ENCODE assay signal across 8 cellular contexts in the genomic region with DNA sequence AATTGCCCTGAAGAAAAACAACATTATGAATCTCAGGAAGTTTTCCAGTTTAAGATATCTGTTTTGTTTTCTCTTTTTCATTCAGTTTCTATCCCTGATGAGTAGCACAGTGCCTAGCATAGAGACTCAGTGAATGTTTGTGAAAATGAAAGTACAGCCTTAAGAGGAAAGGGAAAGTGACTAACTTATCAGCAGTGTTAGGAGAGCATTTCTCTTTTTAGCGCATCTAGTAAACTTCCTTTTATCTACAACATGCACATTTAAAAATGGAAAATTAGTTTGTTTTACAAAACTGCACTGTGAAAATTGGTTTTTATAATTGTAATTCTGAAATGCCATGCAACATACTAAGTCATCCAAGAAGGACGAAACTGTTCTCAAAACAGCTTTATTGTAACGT.
A peak's percentile ranks its signal among the peaks of the same experiment; 100 is the strongest.
DNase-seq lines count a peak whose midpoint lies in the region; ATAC-seq and TF ChIP-seq lines count a peak whose summit lies in the region.

No MANE protein-coding gene starts in this region.

- peak; percentile 62 to 66 for ATAC-seq in CD4-positive, CD25-positive, alpha-beta regulatory T cell (ENCODE audit: low read depth in 2 of 2)
- peak; percentile 96 for ATAC-seq in stimulated activated naive CD8-positive, alpha-beta T cell treated with anti-CD3 and anti-CD28 coated beads, Interleukin-15, amount 100 ng/mL, for 72 hours

- H3K9ac ChIP-seq in Loucy (ENCODE audit: low read depth, low read length, poor library complexity, severe bottlenecking): peak overlapping the region; percentile 9

- no peaks in the 10 kb centered on the region for H3K27me3 ChIP-seq in CD4-positive, CD25-positive, alpha-beta regulatory T cell (ENCODE audit: control insufficient read depth, insufficient read depth, low read length)
- no peaks in the 10 kb centered on the region for H3K27me3 ChIP-seq in Loucy (ENCODE audit: insufficient read depth, low read length, poor library complexity, severe bottlenecking)

- no peaks in the 10 kb centered on the region for H3K9me2 ChIP-seq in Loucy (replicated peaks; ENCODE audit: low read depth, low read length)

- H2AFZ ChIP-seq in Loucy (ENCODE audit: low read length): no peak overlapping the region

- peak overlapping the region; percentile 17 for H3K4me3 ChIP-seq in CD4-positive, CD25-positive, alpha-beta regulatory T cell (ENCODE audit: low read depth, low read length)
- no peak overlapping the region for H3K4me3 ChIP-seq in Loucy (ENCODE audit: low read length, poor library complexity, severe bottlenecking)
- H3K4me3 ChIP-seq in fibroblast of the aortic adventitia (ENCODE audit: low read depth, low read length): peak overlapping the region; percentile 23

- H3K27ac Mint-ChIP-seq in CD4-positive, CD25-positive, alpha-beta regulatory T cell: peak overlapping the region in 2 of 3 donors; percentile 22 to 69
- H3K27ac Mint-ChIP-seq in stimulated activated naive CD8-positive, alpha-beta T cell treated with anti-CD3 and anti-CD28 coated beads, Interleukin-15, amount 100 ng/mL, for 72 hours: peak overlapping the region in 1 of 2 donors; percentile 52

- peak overlapping the region; percentile 52 for H3K4me2 ChIP-seq in Loucy (ENCODE audit: low read depth, low read length, poor library complexity, severe bottlenecking)

- peak overlapping the region in 3 of 4 donors; percentile 2 to 17 (median 7) for H3K4me3 Mint-ChIP-seq in CD4-positive, CD25-positive, alpha-beta regulatory T cell
- H3K4me3 Mint-ChIP-seq in stimulated activated naive CD8-positive, alpha-beta T cell treated with anti-CD3 and anti-CD28 coated beads, Interleukin-15, amount 100 ng/mL, for 72 hours: peak overlapping the region in 1 of 2 donors; percentile 50

- peaks cover 30 to 48% (median 35%) of the 10 kb centered on the region in 4 donors for H3K4me1 Mint-ChIP-seq in CD4-positive, CD25-positive, alpha-beta regulatory T cell
- H3K4me1 Mint-ChIP-seq in stimulated activated naive CD8-positive, alpha-beta T cell treated with anti-CD3 and anti-CD28 coated beads, Interleukin-15, amount 100 ng/mL, for 72 hours: peaks cover 39% of the 10 kb centered on the region

- no peak for TF ChIP-seq CTCF in GM20000 (IDR thresholded peaks at IDR 0.05; ENCODE audit: extremely low read depth, missing control alignments)
- no peak for TF ChIP-seq CTCF in Loucy (conservative IDR thresholded peaks at IDR 0.05; ENCODE audit: low read length)
- TF ChIP-seq CTCF in fibroblast of the aortic adventitia (IDR thresholded peaks at IDR 0.05; ENCODE audit: insufficient read depth, low read length): no peak

- H3K27ac ChIP-seq in CD4-positive, CD25-positive, alpha-beta regulatory T cell (ENCODE audit: insufficient read depth, low read length, poor library complexity, severe bottlenecking): no peak overlapping the region

- no peaks in the 10 kb centered on the region for H3K4me1 ChIP-seq in CD4-positive, CD25-positive, alpha-beta regulatory T cell (ENCODE audit: control insufficient read depth, insufficient read depth, low read length, poor library complexity, severe bottlenecking)
- peaks cover 12% of the 10 kb centered on the region for H3K4me1 ChIP-seq in Loucy (ENCODE audit: insufficient read depth, low read length, poor library complexity, severe bottlenecking)

- no peaks in the 10 kb centered on the region for H3K9me3 ChIP-seq in CD4-positive, CD25-positive, alpha-beta regulatory T cell (ENCODE audit: control insufficient read depth in 2 of 2, low read length in 2 of 2)
- H3K9me3 ChIP-seq in Loucy (ENCODE audit: insufficient read depth, low read depth, low read length): no peaks in the 10 kb centered on the region

- DNase-seq in CD4-positive, CD25-positive, alpha-beta regulatory T cell: peak in 1 of 3 donors; percentile 41
- DNase-seq in GM20000 (ENCODE audit: low spot score): peak; percentile 34
- no peak for DNase-seq in fibroblast of the aortic adventitia (ENCODE audit: low read depth)
- DNase-seq in stimulated activated naive CD8-positive, alpha-beta T cell treated with anti-CD3 and anti-CD28 coated beads, Interleukin-15, amount 100 ng/mL, for 72 hours: no peak
- no peak for DNase-seq in stimulated activated CD8-positive, alpha-beta memory T cell treated with anti-CD3 and anti-CD28 coated beads, Interleukin-4, amount 100 ng/mL, for 48 hours
- DNase-seq in SK-N-DZ (ENCODE audit: low spot score): no peak
- no peak for DNase-seq in G401 (ENCODE audit: low spot score)

- H3K79me2 ChIP-seq in Loucy (ENCODE audit: insufficient read depth, low read length): peaks cover 12% of the 10 kb centered on the region; the same call in 1 of the 2 replicates

- H4K20me1 ChIP-seq in Loucy (ENCODE audit: insufficient read depth, low read length, poor library complexity, severe bottlenecking): no peaks in the 10 kb centered on the region

- H3K9me3 Mint-ChIP-seq in CD4-positive, CD25-positive, alpha-beta regulatory T cell: no peaks in the 10 kb centered on the region
- no peaks in the 10 kb centered on the region for H3K9me3 Mint-ChIP-seq in stimulated activated naive CD8-positive, alpha-beta T cell treated with anti-CD3 and anti-CD28 coated beads, Interleukin-15, amount 100 ng/mL, for 72 hours

- H3K36me3 ChIP-seq in CD4-positive, CD25-positive, alpha-beta regulatory T cell (ENCODE audit: control insufficient read depth, insufficient read depth, low read length): peaks cover 84% of the 10 kb centered on the region
- peaks cover 72% of the 10 kb centered on the region; the same call in 1 of the 2 replicates for H3K36me3 ChIP-seq in Loucy (ENCODE audit: insufficient read depth, low read length)

- no peaks in the 10 kb centered on the region for H3F3A ChIP-seq in Loucy (ENCODE audit: low read depth)

- H3K27me3 Mint-ChIP-seq in CD4-positive, CD25-positive, alpha-beta regulatory T cell: no peaks in the 10 kb centered on the region
- H3K27me3 Mint-ChIP-seq in stimulated activated naive CD8-positive, alpha-beta T cell treated with anti-CD3 and anti-CD28 coated beads, Interleukin-15, amount 100 ng/mL, for 72 hours: no peaks in the 10 kb centered on the region

- H3K36me3 Mint-ChIP-seq in CD4-positive, CD25-positive, alpha-beta regulatory T cell: peaks cover 78% of the 10 kb centered on the region

- in situ Hi-C loops in G401 (cut with HindIII; ENCODE audit: low sequenced_read_pairs): no loop called here
